Comparison of ENCODE assay signal across 2 cellular contexts in the genomic region with DNA sequence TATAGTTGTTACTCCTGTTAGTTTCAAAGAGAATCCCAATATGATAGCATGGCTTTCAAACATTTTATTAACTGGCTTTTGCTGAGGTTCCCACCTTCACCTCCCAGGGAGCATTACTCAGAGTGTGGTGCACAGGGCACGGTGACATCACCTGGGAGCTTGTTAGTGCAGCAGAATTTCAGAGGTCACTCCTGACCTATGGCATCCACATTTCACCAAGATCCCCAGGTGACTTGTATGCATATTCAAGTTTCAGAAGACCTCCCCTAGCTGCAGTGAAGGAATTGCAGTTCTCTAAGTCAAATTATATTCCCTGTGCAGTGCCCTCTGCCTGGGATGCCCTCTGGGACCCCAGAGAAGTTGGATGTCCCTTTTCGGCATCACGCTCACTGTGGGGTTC.
TF ChIP-seq lines count a peak whose summit lies in the region.

No MANE protein-coding gene starts in this region.

TF ChIP-seq in HCT116, 20 proteins besides CTCF, POLR2A, EP300 and RAD21 (continued from another document):
- TF ChIP-seq POLR2AphosphoS5 (IDR thresholded peaks at IDR 0.05; ENCODE audit: low read depth, low read length) = no peak
- TF ChIP-seq, protein P1, sequence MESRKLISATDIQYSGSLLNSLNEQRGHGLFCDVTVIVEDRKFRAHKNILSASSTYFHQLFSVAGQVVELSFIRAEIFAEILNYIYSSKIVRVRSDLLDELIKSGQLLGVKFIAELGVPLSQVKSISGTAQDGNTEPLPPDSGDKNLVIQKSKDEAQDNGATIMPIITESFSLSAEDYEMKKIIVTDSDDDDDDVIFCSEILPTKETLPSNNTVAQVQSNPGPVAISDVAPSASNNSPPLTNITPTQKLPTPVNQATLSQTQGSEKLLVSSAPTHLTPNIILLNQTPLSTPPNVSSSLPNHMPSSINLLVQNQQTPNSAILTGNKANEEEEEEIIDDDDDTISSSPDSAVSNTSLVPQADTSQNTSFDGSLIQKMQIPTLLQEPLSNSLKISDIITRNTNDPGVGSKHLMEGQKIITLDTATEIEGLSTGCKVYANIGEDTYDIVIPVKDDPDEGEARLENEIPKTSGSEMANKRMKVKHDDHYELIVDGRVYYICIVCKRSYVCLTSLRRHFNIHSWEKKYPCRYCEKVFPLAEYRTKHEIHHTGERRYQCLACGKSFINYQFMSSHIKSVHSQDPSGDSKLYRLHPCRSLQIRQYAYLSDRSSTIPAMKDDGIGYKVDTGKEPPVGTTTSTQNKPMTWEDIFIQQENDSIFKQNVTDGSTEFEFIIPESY (IDR thresholded peaks at IDR 0.05; ENCODE audit: extremely low read depth, insufficient replicate concordance, low read length) = no peak
- TF ChIP-seq, protein P2, sequence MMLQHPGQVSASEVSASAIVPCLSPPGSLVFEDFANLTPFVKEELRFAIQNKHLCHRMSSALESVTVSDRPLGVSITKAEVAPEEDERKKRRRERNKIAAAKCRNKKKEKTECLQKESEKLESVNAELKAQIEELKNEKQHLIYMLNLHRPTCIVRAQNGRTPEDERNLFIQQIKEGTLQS (IDR thresholded peaks at IDR 0.05) = no peak
- TF ChIP-seq YY1 (IDR thresholded peaks at IDR 0.05; ENCODE audit: extremely low read depth, insufficient replicate concordance, low read depth, low read length) = no peak
- TF ChIP-seq SRF (IDR thresholded peaks at IDR 0.05; ENCODE audit: low read depth) = no peak
- no peak for TF ChIP-seq SP1 (IDR thresholded peaks at IDR 0.05; ENCODE audit: low read depth)
- no peak for TF ChIP-seq TCF7L2 (IDR thresholded peaks at IDR 0.05; ENCODE audit: borderline replicate concordance, extremely low read depth, insufficient read depth, insufficient read length)

TF ChIP-seq in K562, 482 proteins besides CTCF, POLR2A, EP300 and RAD21 (continued from another document):
- TF ChIP-seq, protein P3, sequence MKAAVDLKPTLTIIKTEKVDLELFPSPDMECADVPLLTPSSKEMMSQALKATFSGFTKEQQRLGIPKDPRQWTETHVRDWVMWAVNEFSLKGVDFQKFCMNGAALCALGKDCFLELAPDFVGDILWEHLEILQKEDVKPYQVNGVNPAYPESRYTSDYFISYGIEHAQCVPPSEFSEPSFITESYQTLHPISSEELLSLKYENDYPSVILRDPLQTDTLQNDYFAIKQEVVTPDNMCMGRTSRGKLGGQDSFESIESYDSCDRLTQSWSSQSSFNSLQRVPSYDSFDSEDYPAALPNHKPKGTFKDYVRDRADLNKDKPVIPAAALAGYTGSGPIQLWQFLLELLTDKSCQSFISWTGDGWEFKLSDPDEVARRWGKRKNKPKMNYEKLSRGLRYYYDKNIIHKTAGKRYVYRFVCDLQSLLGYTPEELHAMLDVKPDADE (conservative IDR thresholded peaks at IDR 0.05; ENCODE audit: control insufficient read depth, low read depth, low read length) = no peak
- TF ChIP-seq KHSRP (IDR thresholded peaks at IDR 0.05) (no peak), ZEB2 (IDR thresholded peaks at IDR 0.05) (no peak), STAT5A (IDR thresholded peaks at IDR 0.05; ENCODE audit: borderline replicate concordance, low read length) (no peak), KLF13 (tag; IDR thresholded peaks at IDR 0.05; ENCODE audit: borderline replicate concordance, low read depth) (no peak), SMARCC2 (IDR thresholded peaks at IDR 0.05; ENCODE audit: low read depth) (no peak), RBM39 (optimal IDR thresholded peaks at IDR 0.05; ENCODE audit: low read depth, low read length) (no peak), CSDE1 (IDR thresholded peaks at IDR 0.05) (no peak), ZNF140 (CRISPR knock-in tag; IDR thresholded peaks at IDR 0.05) (no peak), HIVEP1 (CRISPR knock-in tag; IDR thresholded peaks at IDR 0.05) (no peak), HMG20B (CRISPR knock-in tag; IDR thresholded peaks at IDR 0.05) (no peak)
- TF ChIP-seq, protein P4, sequence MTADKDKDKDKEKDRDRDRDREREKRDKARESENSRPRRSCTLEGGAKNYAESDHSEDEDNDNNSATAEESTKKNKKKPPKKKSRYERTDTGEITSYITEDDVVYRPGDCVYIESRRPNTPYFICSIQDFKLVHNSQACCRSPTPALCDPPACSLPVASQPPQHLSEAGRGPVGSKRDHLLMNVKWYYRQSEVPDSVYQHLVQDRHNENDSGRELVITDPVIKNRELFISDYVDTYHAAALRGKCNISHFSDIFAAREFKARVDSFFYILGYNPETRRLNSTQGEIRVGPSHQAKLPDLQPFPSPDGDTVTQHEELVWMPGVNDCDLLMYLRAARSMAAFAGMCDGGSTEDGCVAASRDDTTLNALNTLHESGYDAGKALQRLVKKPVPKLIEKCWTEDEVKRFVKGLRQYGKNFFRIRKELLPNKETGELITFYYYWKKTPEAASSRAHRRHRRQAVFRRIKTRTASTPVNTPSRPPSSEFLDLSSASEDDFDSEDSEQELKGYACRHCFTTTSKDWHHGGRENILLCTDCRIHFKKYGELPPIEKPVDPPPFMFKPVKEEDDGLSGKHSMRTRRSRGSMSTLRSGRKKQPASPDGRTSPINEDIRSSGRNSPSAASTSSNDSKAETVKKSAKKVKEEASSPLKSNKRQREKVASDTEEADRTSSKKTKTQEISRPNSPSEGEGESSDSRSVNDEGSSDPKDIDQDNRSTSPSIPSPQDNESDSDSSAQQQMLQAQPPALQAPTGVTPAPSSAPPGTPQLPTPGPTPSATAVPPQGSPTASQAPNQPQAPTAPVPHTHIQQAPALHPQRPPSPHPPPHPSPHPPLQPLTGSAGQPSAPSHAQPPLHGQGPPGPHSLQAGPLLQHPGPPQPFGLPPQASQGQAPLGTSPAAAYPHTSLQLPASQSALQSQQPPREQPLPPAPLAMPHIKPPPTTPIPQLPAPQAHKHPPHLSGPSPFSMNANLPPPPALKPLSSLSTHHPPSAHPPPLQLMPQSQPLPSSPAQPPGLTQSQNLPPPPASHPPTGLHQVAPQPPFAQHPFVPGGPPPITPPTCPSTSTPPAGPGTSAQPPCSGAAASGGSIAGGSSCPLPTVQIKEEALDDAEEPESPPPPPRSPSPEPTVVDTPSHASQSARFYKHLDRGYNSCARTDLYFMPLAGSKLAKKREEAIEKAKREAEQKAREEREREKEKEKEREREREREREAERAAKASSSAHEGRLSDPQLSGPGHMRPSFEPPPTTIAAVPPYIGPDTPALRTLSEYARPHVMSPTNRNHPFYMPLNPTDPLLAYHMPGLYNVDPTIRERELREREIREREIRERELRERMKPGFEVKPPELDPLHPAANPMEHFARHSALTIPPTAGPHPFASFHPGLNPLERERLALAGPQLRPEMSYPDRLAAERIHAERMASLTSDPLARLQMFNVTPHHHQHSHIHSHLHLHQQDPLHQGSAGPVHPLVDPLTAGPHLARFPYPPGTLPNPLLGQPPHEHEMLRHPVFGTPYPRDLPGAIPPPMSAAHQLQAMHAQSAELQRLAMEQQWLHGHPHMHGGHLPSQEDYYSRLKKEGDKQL (CRISPR knock-in tag; IDR thresholded peaks at IDR 0.05; ENCODE audit: borderline replicate concordance) = no peak
- TF ChIP-seq, protein P5, sequence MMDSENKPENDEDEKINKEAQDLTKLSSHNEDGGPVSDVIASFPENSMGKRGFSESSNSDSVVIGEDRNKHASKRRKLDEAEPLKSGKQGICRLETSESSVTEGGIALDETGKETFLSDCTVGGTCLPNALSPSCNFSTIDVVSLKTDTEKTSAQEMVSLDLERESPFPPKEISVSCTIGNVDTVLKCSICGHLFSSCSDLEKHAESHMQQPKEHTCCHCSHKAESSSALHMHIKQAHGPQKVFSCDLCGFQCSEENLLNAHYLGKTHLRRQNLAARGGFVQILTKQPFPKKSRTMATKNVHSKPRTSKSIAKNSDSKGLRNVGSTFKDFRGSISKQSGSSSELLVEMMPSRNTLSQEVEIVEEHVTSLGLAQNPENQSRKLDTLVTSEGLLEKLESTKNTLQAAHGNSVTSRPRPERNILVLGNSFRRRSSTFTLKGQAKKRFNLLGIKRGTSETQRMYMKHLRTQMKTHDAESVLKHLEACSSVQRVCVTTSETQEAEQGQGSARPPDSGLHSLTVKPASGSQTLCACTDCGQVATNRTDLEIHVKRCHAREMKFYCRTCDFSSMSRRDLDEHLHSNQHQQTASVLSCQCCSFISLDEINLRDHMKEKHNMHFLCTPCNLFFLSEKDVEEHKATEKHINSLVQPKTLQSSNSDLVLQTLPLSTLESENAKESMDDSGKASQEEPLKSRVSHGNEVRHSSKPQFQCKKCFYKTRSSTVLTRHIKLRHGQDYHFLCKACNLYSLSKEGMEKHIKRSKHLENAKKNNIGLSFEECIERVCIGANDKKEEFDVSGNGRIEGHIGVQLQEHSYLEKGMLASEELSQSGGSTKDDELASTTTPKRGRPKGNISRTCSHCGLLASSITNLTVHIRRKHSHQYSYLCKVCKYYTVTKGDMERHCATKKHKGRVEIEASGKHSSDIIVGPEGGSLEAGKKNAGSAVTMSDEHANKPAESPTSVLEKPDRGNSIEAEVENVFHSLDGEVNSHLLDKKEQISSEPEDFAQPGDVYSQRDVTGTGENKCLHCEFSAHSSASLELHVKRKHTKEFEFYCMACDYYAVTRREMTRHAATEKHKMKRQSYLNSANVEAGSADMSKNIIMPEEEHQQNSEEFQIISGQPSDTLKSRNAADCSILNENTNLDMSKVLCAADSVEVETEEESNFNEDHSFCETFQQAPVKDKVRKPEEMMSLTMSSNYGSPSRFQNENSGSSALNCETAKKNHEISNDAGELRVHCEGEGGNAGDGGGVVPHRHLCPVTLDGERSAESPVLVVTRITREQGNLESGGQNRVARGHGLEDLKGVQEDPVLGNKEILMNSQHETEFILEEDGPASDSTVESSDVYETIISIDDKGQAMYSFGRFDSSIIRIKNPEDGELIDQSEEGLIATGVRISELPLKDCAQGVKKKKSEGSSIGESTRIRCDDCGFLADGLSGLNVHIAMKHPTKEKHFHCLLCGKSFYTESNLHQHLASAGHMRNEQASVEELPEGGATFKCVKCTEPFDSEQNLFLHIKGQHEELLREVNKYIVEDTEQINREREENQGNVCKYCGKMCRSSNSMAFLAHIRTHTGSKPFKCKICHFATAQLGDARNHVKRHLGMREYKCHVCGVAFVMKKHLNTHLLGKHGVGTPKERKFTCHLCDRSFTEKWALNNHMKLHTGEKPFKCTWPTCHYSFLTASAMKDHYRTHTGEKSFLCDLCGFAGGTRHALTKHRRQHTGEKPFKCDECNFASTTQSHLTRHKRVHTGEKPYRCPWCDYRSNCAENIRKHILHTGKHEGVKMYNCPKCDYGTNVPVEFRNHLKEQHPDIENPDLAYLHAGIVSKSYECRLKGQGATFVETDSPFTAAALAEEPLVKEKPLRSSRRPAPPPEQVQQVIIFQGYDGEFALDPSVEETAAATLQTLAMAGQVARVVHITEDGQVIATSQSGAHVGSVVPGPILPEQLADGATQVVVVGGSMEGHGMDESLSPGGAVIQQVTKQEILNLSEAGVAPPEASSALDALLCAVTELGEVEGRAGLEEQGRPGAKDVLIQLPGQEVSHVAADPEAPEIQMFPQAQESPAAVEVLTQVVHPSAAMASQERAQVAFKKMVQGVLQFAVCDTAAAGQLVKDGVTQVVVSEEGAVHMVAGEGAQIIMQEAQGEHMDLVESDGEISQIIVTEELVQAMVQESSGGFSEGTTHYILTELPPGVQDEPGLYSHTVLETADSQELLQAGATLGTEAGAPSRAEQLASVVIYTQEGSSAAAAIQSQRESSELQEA (IDR thresholded peaks at IDR 0.05; ENCODE audit: low read depth) = no peak
- TF ChIP-seq, protein P6, sequence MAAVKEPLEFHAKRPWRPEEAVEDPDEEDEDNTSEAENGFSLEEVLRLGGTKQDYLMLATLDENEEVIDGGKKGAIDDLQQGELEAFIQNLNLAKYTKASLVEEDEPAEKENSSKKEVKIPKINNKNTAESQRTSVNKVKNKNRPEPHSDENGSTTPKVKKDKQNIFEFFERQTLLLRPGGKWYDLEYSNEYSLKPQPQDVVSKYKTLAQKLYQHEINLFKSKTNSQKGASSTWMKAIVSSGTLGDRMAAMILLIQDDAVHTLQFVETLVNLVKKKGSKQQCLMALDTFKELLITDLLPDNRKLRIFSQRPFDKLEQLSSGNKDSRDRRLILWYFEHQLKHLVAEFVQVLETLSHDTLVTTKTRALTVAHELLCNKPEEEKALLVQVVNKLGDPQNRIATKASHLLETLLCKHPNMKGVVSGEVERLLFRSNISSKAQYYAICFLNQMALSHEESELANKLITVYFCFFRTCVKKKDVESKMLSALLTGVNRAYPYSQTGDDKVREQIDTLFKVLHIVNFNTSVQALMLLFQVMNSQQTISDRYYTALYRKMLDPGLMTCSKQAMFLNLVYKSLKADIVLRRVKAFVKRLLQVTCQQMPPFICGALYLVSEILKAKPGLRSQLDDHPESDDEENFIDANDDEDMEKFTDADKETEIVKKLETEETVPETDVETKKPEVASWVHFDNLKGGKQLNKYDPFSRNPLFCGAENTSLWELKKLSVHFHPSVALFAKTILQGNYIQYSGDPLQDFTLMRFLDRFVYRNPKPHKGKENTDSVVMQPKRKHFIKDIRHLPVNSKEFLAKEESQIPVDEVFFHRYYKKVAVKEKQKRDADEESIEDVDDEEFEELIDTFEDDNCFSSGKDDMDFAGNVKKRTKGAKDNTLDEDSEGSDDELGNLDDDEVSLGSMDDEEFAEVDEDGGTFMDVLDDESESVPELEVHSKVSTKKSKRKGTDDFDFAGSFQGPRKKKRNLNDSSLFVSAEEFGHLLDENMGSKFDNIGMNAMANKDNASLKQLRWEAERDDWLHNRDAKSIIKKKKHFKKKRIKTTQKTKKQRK (IDR thresholded peaks at IDR 0.05; ENCODE audit: borderline replicate concordance, low read depth, low read length) = no peak
